1 cellular context compared by ENCODE assay signal in the genomic region with DNA sequence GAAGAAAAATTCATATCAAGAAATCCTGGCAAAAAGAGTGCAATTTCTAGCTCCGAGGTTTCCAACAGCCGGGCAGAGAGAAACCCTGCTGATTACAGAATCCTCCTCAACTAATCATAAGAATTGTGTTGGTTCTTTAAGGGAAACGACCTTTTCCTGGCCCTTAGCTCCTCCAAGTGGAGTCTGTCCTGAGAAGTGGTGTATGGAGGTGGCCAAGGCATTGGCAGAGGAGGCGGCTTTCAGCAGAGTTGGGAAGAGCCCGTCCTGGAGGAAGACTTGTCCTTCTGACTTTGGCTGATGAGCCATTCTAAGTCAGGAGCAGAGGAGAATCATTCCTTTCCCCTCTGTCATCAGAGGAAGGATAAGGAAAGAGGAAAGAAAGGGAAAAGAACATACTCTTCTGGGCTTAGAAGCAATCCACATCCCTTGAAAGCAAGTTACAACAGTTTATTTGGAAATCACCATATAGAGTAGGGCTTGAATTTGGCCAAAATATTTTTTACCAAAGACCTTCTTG.
TF ChIP-seq lines count a peak whose summit lies in the region.

No MANE protein-coding gene starts in this region.

TF ChIP-seq in GM23338, 12 proteins besides CTCF, POLR2A, EP300 and RAD21 (continued from another document):
- TF ChIP-seq, protein P1, sequence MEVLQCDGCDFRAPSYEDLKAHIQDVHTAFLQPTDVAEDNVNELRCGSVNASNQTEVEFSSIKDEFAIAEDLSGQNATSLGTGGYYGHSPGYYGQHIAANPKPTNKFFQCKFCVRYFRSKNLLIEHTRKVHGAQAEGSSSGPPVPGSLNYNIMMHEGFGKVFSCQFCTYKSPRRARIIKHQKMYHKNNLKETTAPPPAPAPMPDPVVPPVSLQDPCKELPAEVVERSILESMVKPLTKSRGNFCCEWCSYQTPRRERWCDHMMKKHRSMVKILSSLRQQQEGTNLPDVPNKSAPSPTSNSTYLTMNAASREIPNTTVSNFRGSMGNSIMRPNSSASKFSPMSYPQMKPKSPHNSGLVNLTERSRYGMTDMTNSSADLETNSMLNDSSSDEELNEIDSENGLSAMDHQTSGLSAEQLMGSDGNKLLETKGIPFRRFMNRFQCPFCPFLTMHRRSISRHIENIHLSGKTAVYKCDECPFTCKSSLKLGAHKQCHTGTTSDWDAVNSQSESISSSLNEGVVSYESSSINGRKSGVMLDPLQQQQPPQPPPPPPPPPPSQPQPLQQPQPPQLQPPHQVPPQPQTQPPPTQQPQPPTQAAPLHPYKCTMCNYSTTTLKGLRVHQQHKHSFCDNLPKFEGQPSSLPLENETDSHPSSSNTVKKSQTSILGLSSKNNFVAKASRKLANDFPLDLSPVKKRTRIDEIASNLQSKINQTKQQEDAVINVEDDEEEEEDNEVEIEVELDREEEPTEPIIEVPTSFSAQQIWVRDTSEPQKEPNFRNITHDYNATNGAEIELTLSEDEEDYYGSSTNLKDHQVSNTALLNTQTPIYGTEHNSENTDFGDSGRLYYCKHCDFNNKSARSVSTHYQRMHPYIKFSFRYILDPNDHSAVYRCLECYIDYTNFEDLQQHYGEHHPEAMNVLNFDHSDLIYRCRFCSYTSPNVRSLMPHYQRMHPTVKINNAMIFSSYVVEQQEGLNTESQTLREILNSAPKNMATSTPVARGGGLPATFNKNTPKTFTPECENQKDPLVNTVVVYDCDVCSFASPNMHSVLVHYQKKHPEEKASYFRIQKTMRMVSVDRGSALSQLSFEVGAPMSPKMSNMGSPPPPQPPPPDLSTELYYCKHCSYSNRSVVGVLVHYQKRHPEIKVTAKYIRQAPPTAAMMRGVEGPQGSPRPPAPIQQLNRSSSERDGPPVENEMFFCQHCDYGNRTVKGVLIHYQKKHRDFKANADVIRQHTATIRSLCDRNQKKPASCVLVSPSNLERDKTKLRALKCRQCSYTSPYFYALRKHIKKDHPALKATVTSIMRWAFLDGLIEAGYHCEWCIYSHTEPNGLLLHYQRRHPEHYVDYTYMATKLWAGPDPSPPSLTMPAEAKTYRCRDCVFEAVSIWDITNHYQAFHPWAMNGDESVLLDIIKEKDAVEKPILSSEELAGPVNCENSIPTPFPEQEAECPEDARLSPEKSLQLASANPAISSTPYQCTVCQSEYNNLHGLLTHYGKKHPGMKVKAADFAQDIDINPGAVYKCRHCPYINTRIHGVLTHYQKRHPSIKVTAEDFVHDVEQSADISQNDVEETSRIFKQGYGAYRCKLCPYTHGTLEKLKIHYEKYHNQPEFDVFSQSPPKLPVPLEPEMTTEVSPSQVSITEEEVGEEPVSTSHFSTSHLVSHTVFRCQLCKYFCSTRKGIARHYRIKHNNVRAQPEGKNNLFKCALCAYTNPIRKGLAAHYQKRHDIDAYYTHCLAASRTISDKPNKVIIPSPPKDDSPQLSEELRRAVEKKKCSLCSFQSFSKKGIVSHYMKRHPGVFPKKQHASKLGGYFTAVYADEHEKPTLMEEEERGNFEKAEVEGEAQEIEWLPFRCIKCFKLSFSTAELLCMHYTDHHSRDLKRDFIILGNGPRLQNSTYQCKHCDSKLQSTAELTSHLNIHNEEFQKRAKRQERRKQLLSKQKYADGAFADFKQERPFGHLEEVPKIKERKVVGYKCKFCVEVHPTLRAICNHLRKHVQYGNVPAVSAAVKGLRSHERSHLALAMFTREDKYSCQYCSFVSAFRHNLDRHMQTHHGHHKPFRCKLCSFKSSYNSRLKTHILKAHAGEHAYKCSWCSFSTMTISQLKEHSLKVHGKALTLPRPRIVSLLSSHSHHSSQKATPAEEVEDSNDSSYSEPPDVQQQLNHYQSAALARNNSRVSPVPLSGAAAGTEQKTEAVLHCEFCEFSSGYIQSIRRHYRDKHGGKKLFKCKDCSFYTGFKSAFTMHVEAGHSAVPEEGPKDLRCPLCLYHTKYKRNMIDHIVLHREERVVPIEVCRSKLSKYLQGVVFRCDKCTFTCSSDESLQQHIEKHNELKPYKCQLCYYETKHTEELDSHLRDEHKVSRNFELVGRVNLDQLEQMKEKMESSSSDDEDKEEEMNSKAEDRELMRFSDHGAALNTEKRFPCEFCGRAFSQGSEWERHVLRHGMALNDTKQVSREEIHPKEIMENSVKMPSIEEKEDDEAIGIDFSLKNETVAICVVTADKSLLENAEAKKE (CRISPR knock-in tag; IDR thresholded peaks at IDR 0.05), result no peak
- TF ChIP-seq ZNF114 (CRISPR knock-in tag; IDR thresholded peaks at IDR 0.05) (no peak), NANOG (IDR thresholded peaks at IDR 0.05; ENCODE audit: borderline replicate concordance) (no peak), ZNF331 (CRISPR knock-in tag; IDR thresholded peaks at IDR 0.05; ENCODE audit: low read depth) (no peak), EZH2phosphoT487 (IDR thresholded peaks at IDR 0.05; ENCODE audit: unreplicated experiment) (no peak), EZH2 (IDR thresholded peaks at IDR 0.05; ENCODE audit: low read depth, unreplicated experiment) (no peak), CREB1 (CRISPR knock-in tag; IDR thresholded peaks at IDR 0.05; ENCODE audit: low read depth) (no peak), JUNB (IDR thresholded peaks at IDR 0.05; ENCODE audit: unreplicated experiment) (no peak)
